In genomic region chr1:208100906-208101305, GRCh38 we compare ENCODE assay signal across 14 cellular contexts.
A peak's percentile ranks its signal among the peaks of the same experiment; 100 is the strongest.
DNase-seq lines count a peak whose midpoint lies in the region; ATAC-seq and TF ChIP-seq lines count a peak whose summit lies in the region.
"Had no signal": no experiment of that assay in that cellular context is flagged by ENCODE, and none has a peak within 500 bp of the region (broad histone marks: within the 10 kb centered on the region; RNA-seq: fewer than 3 reads in every experiment).

No MANE protein-coding gene starts in this region.

- POLR2A ChIA-PET in IMR-90 (lab: Charles Lee; ENCODE audit: unreplicated experiment), result no interaction called here

- H3K79me2 ChIP-seq in hepatocyte, result no peaks in the 10 kb centered on the region

- H4K8ac ChIP-seq in IMR-90 (ENCODE audit: low read depth in 2 of 2, low read length in 2 of 2), result no peak overlapping the region

- BruUV-seq in IMR-90 (replicated peaks; lab: Mats Ljungman, UMichigan), result no TSS peak

- H3K18ac ChIP-seq in IMR-90 (ENCODE audit: low read depth, low read length), result no peak overlapping the region

- TF ChIP-seq RAD21 in IMR-90 (IDR thresholded peaks at IDR 0.05; ENCODE audit: low read length), result no peak

- H3K4me1 ChIP-seq in IMR-90 (ENCODE audit: control insufficient read depth, insufficient read depth, low read length), result peaks cover 3% of the 10 kb centered on the region
- H3K4me1 ChIP-seq in hepatocyte (ENCODE audit: insufficient read depth), result peaks cover 15% of the 10 kb centered on the region
- H3K4me1 ChIP-seq: breast epithelium had no signal

- no peak overlapping the region for H3K56ac ChIP-seq in IMR-90 (ENCODE audit: extremely low read depth, insufficient read depth, low read length)

- no peak for TF ChIP-seq POLR2A in IMR-90 (IDR thresholded peaks at IDR 0.05; ENCODE audit: low read depth, low read length)

- H4K20me1 ChIP-seq in IMR-90 (ENCODE audit: insufficient read depth, low read length) (no peaks in the 10 kb centered on the region), hepatocyte (ENCODE audit: insufficient read depth, poor library complexity, severe bottlenecking) (no peaks in the 10 kb centered on the region)

- no peaks in the 10 kb centered on the region for H3K9me2 ChIP-seq in hepatocyte (replicated peaks; ENCODE audit: insufficient read depth)

- no peak overlapping the region for H2AK5ac ChIP-seq in IMR-90 (ENCODE audit: low read depth, low read length)

- H3K4me2 ChIP-seq in IMR-90 (ENCODE audit: low read depth, low read length), result no peak overlapping the region
- H3K4me2 ChIP-seq in hepatocyte, result peak overlapping the region; percentile 20

- no peak overlapping the region; the same call in 2 of the 3 replicates for H2BK15ac ChIP-seq in IMR-90 (ENCODE audit: low read depth, low read length)

- H4K5ac ChIP-seq in IMR-90 (ENCODE audit: low read depth, low read length), result no peak overlapping the region

- H3K9me3 ChIP-seq in IMR-90 (ENCODE audit: control insufficient read depth, insufficient read depth, low read length), result no peaks in the 10 kb centered on the region
- H3K9me3 ChIP-seq in hepatocyte (ENCODE audit: low read depth), result no peaks in the 10 kb centered on the region
- H3K9me3 ChIP-seq: breast epithelium, neutrophil had no signal

- CTCF ChIA-PET in IMR-90 (lab: Yijun Ruan, JAX), result interaction anchor here (1.0 to 1.1 kb wide), 2 partner anchors 15 to 144 kb away, joined by 4 to 5 read pairs; no protein-coding TSS in a partner anchor

- intact Hi-C loops in IMR-90 (cut with micrococcal nuclease), result no loop called here

- H4K91ac ChIP-seq in IMR-90 (ENCODE audit: insufficient read depth, low read depth, low read length), result no peak overlapping the region

- H3K79me1 ChIP-seq in IMR-90 (ENCODE audit: low read depth in 1 of 2, low read length in 2 of 2), result no peaks in the 10 kb centered on the region

- H3K27me3 ChIP-seq in IMR-90 (ENCODE audit: control insufficient read depth, insufficient read depth, low read length) (no peaks in the 10 kb centered on the region), hepatocyte (no peaks in the 10 kb centered on the region)
- H3K27me3 ChIP-seq: breast epithelium had no signal

- no peak overlapping the region for H2BK20ac ChIP-seq in IMR-90 (ENCODE audit: low read depth, low read length)

- H3K4ac ChIP-seq in IMR-90 (ENCODE audit: low read depth, low read length), result no peak overlapping the region

- 0 out of 2 replicates have a peak, but pooled peaks have one; percentile 14 for ATAC-seq in IMR-90 (ENCODE audit: low read depth)
- ATAC-seq in HG03460 (IDR thresholded peaks at IDR 0.05; ENCODE audit: unreplicated experiment), result no peak
- ATAC-seq in GM18520 (IDR thresholded peaks at IDR 0.05; ENCODE audit: unreplicated experiment), result no peak

- WGBS in IMR-90 (ENCODE audit: extremely low coverage in 2 of 2, insufficient read length in 1 of 2), 2 experiments, result no CpG with 5 or more reads among the region's 5 CpGs
- WGBS in hepatocyte (ENCODE audit: low lambda C conversion rate, missing lambda C conversion rate), result 50% methylated on average over 5 of the region's 5 CpGs

- H2AFZ ChIP-seq in IMR-90 (replicated peaks; ENCODE audit: low read length, poor library complexity), result peak overlapping the region; percentile 4
- no peak overlapping the region for H2AFZ ChIP-seq in hepatocyte

- H2AK9ac ChIP-seq in IMR-90 (replicated peaks; ENCODE audit: low read depth, low read length, poor library complexity), result no peak overlapping the region

- no peak overlapping the region for H2BK120ac ChIP-seq in IMR-90 (ENCODE audit: low read depth, low read length)

- peak; percentile 71 for DNase-seq in A172 (ENCODE audit: low spot score)
- DNase-seq in IMR-90, result peak; percentile 49
- DNase-seq in NCI-H345 treated with DMSO at 0.1 percent for 48 hours (lab: John Stamatoyannopoulos, UW; ENCODE audit: unreplicated experiment), result peak; percentile 75
- no peak for DNase-seq in hepatocyte (ENCODE audit: low spot score)
- DNase-seq in stimulated activated CD4-positive, alpha-beta T cell treated with anti-CD3 and anti-CD28 coated beads, Interleukin-4, amount 100 ng/mL, for 4 hours, result no peak
- DNase-seq in ureter (ENCODE audit: low spot score), result no peak
- DNase-seq: activated naive CD4-positive, alpha-beta T cell treated with Interleukin-2 at 50 U/mL for 16 hours; effector CD4-positive, alpha-beta T cell; NCI-H446 had no signal

- no peak overlapping the region for H3K14ac ChIP-seq in IMR-90 (replicated peaks; ENCODE audit: low read depth, low read length)

- dilution Hi-C loops in IMR-90 (cut with HindIII; ENCODE audit: low sequenced_read_pairs, unreplicated experiment), result no loop called here

- in situ Hi-C loops in IMR-90 (cut with MboI; ENCODE audit: low sequenced_read_pairs), result no loop called here

- no peaks in the 10 kb centered on the region for H3K9me1 ChIP-seq in IMR-90 (ENCODE audit: insufficient read depth, low read length)

- H3K36me3 ChIP-seq in IMR-90 (ENCODE audit: control insufficient read depth, insufficient read depth, low read length), result no peaks in the 10 kb centered on the region
- no peaks in the 10 kb centered on the region for H3K36me3 ChIP-seq in hepatocyte (replicated peaks; ENCODE audit: insufficient read depth, low read depth)
- H3K36me3 ChIP-seq: breast epithelium, neutrophil had no signal

- H3K9ac ChIP-seq in IMR-90 (ENCODE audit: low read depth, low read length), result no peak overlapping the region

- no peak overlapping the region for H3K4me3 ChIP-seq in IMR-90 (ENCODE audit: insufficient read depth, low read depth, low read length)
- no peak overlapping the region for H3K4me3 ChIP-seq in hepatocyte
- H3K4me3 ChIP-seq: breast epithelium, lung had no signal

- no peak overlapping the region for H3K23ac ChIP-seq in IMR-90 (ENCODE audit: low read depth, low read length)

- no peak overlapping the region for H2BK5ac ChIP-seq in IMR-90 (ENCODE audit: low read depth, low read length, poor library complexity, severe bottlenecking)

- H3K27ac ChIP-seq in IMR-90 (ENCODE audit: insufficient read depth, low read length) (no peak overlapping the region), hepatocyte (peak overlapping the region; percentile 28)
- H3K27ac ChIP-seq: breast epithelium, neutrophil had no signal

- TF ChIP-seq CTCF in IMR-90 (conservative IDR thresholded peaks at IDR 0.05; ENCODE audit: low read depth, low read length), result no peak
- TF ChIP-seq CTCF in hepatocyte (IDR thresholded peaks at IDR 0.05; ENCODE audit: poor library complexity), result no peak

TF ChIP-seq in IMR-90, 13 proteins besides CTCF, POLR2A, EP300 and RAD21:
- TF ChIP-seq RFX5 (IDR thresholded peaks at IDR 0.05; ENCODE audit: low read depth, low read length), result no peak
- no peak for TF ChIP-seq SMC3 (IDR thresholded peaks at IDR 0.05; ENCODE audit: low read depth, low read length)
- no peak for TF ChIP-seq MAFK (IDR thresholded peaks at IDR 0.05; ENCODE audit: low read depth, low read length)
- no peak for TF ChIP-seq NFE2L2 (IDR thresholded peaks at IDR 0.05; ENCODE audit: low read depth, low read length)
- TF ChIP-seq BHLHE40 (IDR thresholded peaks at IDR 0.05; ENCODE audit: low read depth, low read length), result no peak
- no peak for TF ChIP-seq USF2 (IDR thresholded peaks at IDR 0.05; ENCODE audit: low read depth, low read length)
- TF ChIP-seq RCOR1 (IDR thresholded peaks at IDR 0.05; ENCODE audit: insufficient replicate concordance, low read length), result no peak
- TF ChIP-seq FOS (IDR thresholded peaks at IDR 0.05; ENCODE audit: low read depth, low read length), result no peak
- TF ChIP-seq CEBPB (IDR thresholded peaks at IDR 0.05; ENCODE audit: low read depth, low read length), result no peak
- TF ChIP-seq MXI1 (IDR thresholded peaks at IDR 0.05; ENCODE audit: borderline replicate concordance, low read depth, low read length), result no peak
- TF ChIP-seq ELK1 (IDR thresholded peaks at IDR 0.05; ENCODE audit: borderline replicate concordance, low read depth, low read length), result no peak
- TF ChIP-seq CHD1 (IDR thresholded peaks at IDR 0.05; ENCODE audit: low read depth, low read length), result no peak

Comparison
In these comparisons a context has a peak if more than half of its experiments do, and no peak if none do; other contexts are left out.
1. DNase-seq: peak in A172 (single experiment), IMR-90 (single experiment) and NCI-H345 treated with DMSO at 0.1 percent for 48 hours (single experiment); none in hepatocyte (single experiment), stimulated activated CD4-positive, alpha-beta T cell treated with anti-CD3 and anti-CD28 coated beads, Interleukin-4, amount 100 ng/mL, for 4 hours (0 of 2) and ureter (single experiment).